Comparison of ENCODE assay signal across 13 cellular contexts in genomic region chrX:39773923-39774803, GRCh38.
A peak's percentile ranks its signal among the peaks of the same experiment; 100 is the strongest.
DNase-seq lines count a peak whose midpoint lies in the region; ATAC-seq and TF ChIP-seq lines count a peak whose summit lies in the region.
"Had no signal": no experiment of that assay in that cellular context is flagged by ENCODE, and none has a peak within 500 bp of the region (broad histone marks: within the 10 kb centered on the region; RNA-seq: fewer than 3 reads in every experiment).

No MANE protein-coding gene starts in this region.

- peak overlapping the region; percentile 99 for H3K27ac Mint-ChIP-seq in T-helper 2 cell treated with Interferon-gamma antibody and Interleukin-4, amounts not matched to agents 5 μg/mL and 100 μg/mL, for 36 hours

- H3K27me3 Mint-ChIP-seq in T-helper 2 cell treated with Interferon-gamma antibody and Interleukin-4, amounts not matched to agents 5 μg/mL and 100 μg/mL, for 36 hours (ENCODE audit: low read depth), result no peaks in the 10 kb centered on the region

- DNase-seq in NOMO-1 treated with DMSO at 0.1 percent for 48 hours (lab: John Stamatoyannopoulos, UW; ENCODE audit: unreplicated experiment) (peak; percentile 32), NOMO-1 treated with dmso at 0.1 percent for 144 hours (lab: John Stamatoyannopoulos, UW; ENCODE audit: unreplicated experiment) (no peak), retinal pigment epithelial cell (ENCODE audit: low read depth) (peak; percentile 59), AG08395 (ENCODE audit: low spot score) (no peak), GM20000 (ENCODE audit: low spot score) (no peak)
- DNase-seq in T-helper 2 cell treated with Interferon-gamma antibody and Interleukin-4, amounts not matched to agents 5 μg/mL and 100 μg/mL, for 36 hours (ENCODE audit: low spot score), result peak; percentile 52
- peak; percentile 53 for DNase-seq in central memory CD4-positive, alpha-beta T cell
- DNase-seq: 8988T; activated CD8-positive, alpha-beta memory T cell treated with anti-CD3 and anti-CD28 coated beads, Interleukin-2, amount 50 U/mL, for 48 hours; effector CD8-positive, alpha-beta T cell; islet precursor cell; NCI-H1105 treated with DMSO at 0.1 percent for 48 hours had no signal

- TF ChIP-seq CTCF in retinal pigment epithelial cell (conservative IDR thresholded peaks at IDR 0.05; ENCODE audit: low read depth, low read length) (no peak), GM20000 (IDR thresholded peaks at IDR 0.05; ENCODE audit: extremely low read depth, missing control alignments) (no peak)

- peaks cover 48% of the 10 kb centered on the region for H3K4me1 Mint-ChIP-seq in T-helper 2 cell treated with Interferon-gamma antibody and Interleukin-4, amounts not matched to agents 5 μg/mL and 100 μg/mL, for 36 hours (ENCODE audit: low read depth)

- ATAC-seq in GM21526 (IDR thresholded peaks at IDR 0.05; ENCODE audit: low FRiP score, unreplicated experiment), result no peak

- no peak overlapping the region for H3K4me3 ChIP-seq in retinal pigment epithelial cell (ENCODE audit: low read length)

- no peaks in the 10 kb centered on the region for H3K9me3 Mint-ChIP-seq in T-helper 2 cell treated with Interferon-gamma antibody and Interleukin-4, amounts not matched to agents 5 μg/mL and 100 μg/mL, for 36 hours

- peak overlapping the region; percentile 80 for H3K4me3 Mint-ChIP-seq in T-helper 2 cell treated with Interferon-gamma antibody and Interleukin-4, amounts not matched to agents 5 μg/mL and 100 μg/mL, for 36 hours

- peaks cover 3% of the 10 kb centered on the region for H3K36me3 Mint-ChIP-seq in T-helper 2 cell treated with Interferon-gamma antibody and Interleukin-4, amounts not matched to agents 5 μg/mL and 100 μg/mL, for 36 hours (ENCODE audit: low read depth)

Comparison
In these comparisons a context has a peak if more than half of its experiments do, and no peak if none do; other contexts are left out.
1. DNase-seq: peak in NOMO-1 treated with DMSO at 0.1 percent for 48 hours (single experiment), T-helper 2 cell treated with Interferon-gamma antibody and Interleukin-4, amounts not matched to agents 5 μg/mL and 100 μg/mL, for 36 hours (single experiment), central memory CD4-positive, alpha-beta T cell (single experiment) and retinal pigment epithelial cell (single experiment); none in NOMO-1 treated with dmso at 0.1 percent for 144 hours (single experiment), AG08395 (single experiment) and GM20000 (single experiment).